In genomic region chr16:12819126-12820117, GRCh38 we compare ENCODE assay signal across 8 cellular contexts. TPM values are rescaled to one million over a fixed set of nuclear protein-coding genes. Genes with fewer than 3 reads are reported as not detected.
DNase-seq lines count a peak whose midpoint lies in the region; ATAC-seq and TF ChIP-seq lines count a peak whose summit lies in the region.

No MANE protein-coding gene starts in this region.

- H4K8ac ChIP-seq in IMR-90 (ENCODE audit: low read depth in 2 of 2, low read length in 2 of 2), result no peak overlapping the region

- no peak overlapping the region for H2AK9ac ChIP-seq in IMR-90 (replicated peaks; ENCODE audit: low read depth, low read length, poor library complexity)

- H3K9ac ChIP-seq in IMR-90 (ENCODE audit: low read depth, low read length) (no peak overlapping the region), smooth muscle cell (ENCODE audit: low read depth) (no peak overlapping the region)

- H2BK15ac ChIP-seq in IMR-90 (ENCODE audit: low read depth, low read length), result no peak overlapping the region

- H3K9me1 ChIP-seq in IMR-90 (ENCODE audit: insufficient read depth, low read length), result no peaks in the 10 kb centered on the region

- H3F3A ChIP-seq in smooth muscle cell (ENCODE audit: low read depth), result no peaks in the 10 kb centered on the region

- no peak overlapping the region for H4K91ac ChIP-seq in IMR-90 (ENCODE audit: insufficient read depth, low read depth, low read length)

- peak; percentile 81 for ATAC-seq in IMR-90 (ENCODE audit: low read depth)
- peak; percentile 32 for ATAC-seq in left ventricle myocardium superior
- no peak for ATAC-seq in HG03097 (IDR thresholded peaks at IDR 0.05; ENCODE audit: low FRiP score, unreplicated experiment)
- no peak for ATAC-seq in HG03039 (IDR thresholded peaks at IDR 0.05; ENCODE audit: unreplicated experiment)

- CTCF ChIA-PET in IMR-90 (lab: Yijun Ruan, JAX), result no interaction called here

- intact Hi-C loops in IMR-90 (cut with micrococcal nuclease) (loop anchor here (1.0 to 10.0 kb wide), 4 partner anchors 145 to 592 kb away; no protein-coding TSS in a partner anchor), left ventricle myocardium superior (cut with micrococcal nuclease) (loop anchor here (10.0 kb wide), 1 partner anchor 365 kb away; no protein-coding TSS in a partner anchor)

- H3K79me2 ChIP-seq in smooth muscle cell (ENCODE audit: low read depth), result no peaks in the 10 kb centered on the region

- DNase-seq in COLO829 (ENCODE audit: low spot score) (peak; percentile 83), IMR-90 (peak; percentile 36), SW480 (ENCODE audit: low spot score) (peak; percentile 11), left ventricle myocardium superior (peak; percentile 72), smooth muscle cell (lab: John Stamatoyannopoulos, UW; ENCODE audit: unreplicated experiment) (peak; percentile 31)
- DNase-seq in activated naive CD8-positive, alpha-beta T cell treated with anti-CD3 and anti-CD28 coated beads, Interleukin-2, amount 50 U/mL, for 16 hours (ENCODE audit: low read depth, low spot score), result peak; percentile 58

- no peak overlapping the region for H3K4ac ChIP-seq in IMR-90 (ENCODE audit: low read depth, low read length)

- peak; percentile 86 for TF ChIP-seq RAD21 in IMR-90 (IDR thresholded peaks at IDR 0.05; ENCODE audit: low read length)

- no peak overlapping the region for H2AFZ ChIP-seq in IMR-90 (replicated peaks; ENCODE audit: low read length, poor library complexity)
- H2AFZ ChIP-seq in smooth muscle cell (ENCODE audit: low read depth), result no peak overlapping the region

- no peak overlapping the region for H2BK20ac ChIP-seq in IMR-90 (ENCODE audit: low read depth, low read length)

- H2BK5ac ChIP-seq in IMR-90 (ENCODE audit: low read depth, low read length, poor library complexity, severe bottlenecking), result no peak overlapping the region

- POLR2A ChIA-PET in IMR-90 (lab: Charles Lee; ENCODE audit: unreplicated experiment), result no interaction called here

- no peak overlapping the region for H4K5ac ChIP-seq in IMR-90 (ENCODE audit: low read depth, low read length)

- H3K36me3 ChIP-seq in IMR-90 (ENCODE audit: control insufficient read depth, insufficient read depth, low read length) (no peaks in the 10 kb centered on the region), smooth muscle cell (ENCODE audit: low read depth) (no peaks in the 10 kb centered on the region)

- H4K20me1 ChIP-seq in IMR-90 (ENCODE audit: insufficient read depth, low read length) (no peaks in the 10 kb centered on the region), smooth muscle cell (ENCODE audit: low read depth) (no peaks in the 10 kb centered on the region)

- in situ Hi-C loops in IMR-90 (cut with MboI; ENCODE audit: low sequenced_read_pairs), result loop anchor here (10.0 kb wide), 2 partner anchors 365 to 725 kb away; no protein-coding TSS in a partner anchor

- H3K4me3 ChIP-seq in IMR-90 (ENCODE audit: insufficient read depth, low read depth, low read length) (no peak overlapping the region), smooth muscle cell (no peak overlapping the region)

- H3K56ac ChIP-seq in IMR-90 (ENCODE audit: extremely low read depth, insufficient read depth, low read length), result no peak overlapping the region

- no peak overlapping the region for H3K18ac ChIP-seq in IMR-90 (ENCODE audit: low read depth, low read length)

- no peak overlapping the region for H3K14ac ChIP-seq in IMR-90 (replicated peaks; ENCODE audit: low read depth, low read length)

- TF ChIP-seq CTCF in IMR-90 (conservative IDR thresholded peaks at IDR 0.05; ENCODE audit: low read depth, low read length), result peak; percentile 81
- TF ChIP-seq CTCF in smooth muscle cell (IDR thresholded peaks at IDR 0.05; ENCODE audit: borderline replicate concordance, insufficient read depth, poor library complexity, severe bottlenecking), result peak; percentile 90

- H3K4me1 ChIP-seq in IMR-90 (ENCODE audit: control insufficient read depth, insufficient read depth, low read length), result no peaks in the 10 kb centered on the region
- H3K4me1 ChIP-seq in smooth muscle cell (ENCODE audit: low read depth), result no peaks in the 10 kb centered on the region

- no peak overlapping the region for H3K4me2 ChIP-seq in IMR-90 (ENCODE audit: low read depth, low read length)
- no peak overlapping the region for H3K4me2 ChIP-seq in smooth muscle cell

- TF ChIP-seq POLR2A in IMR-90 (IDR thresholded peaks at IDR 0.05; ENCODE audit: low read depth, low read length), result no peak

- no peak overlapping the region for H3K23ac ChIP-seq in IMR-90 (ENCODE audit: low read depth, low read length)

- WGBS in IMR-90 (ENCODE audit: extremely low coverage in 2 of 2, insufficient read length in 1 of 2), 2 experiments, result 22% methylated on average over 1 of the region's 18 CpGs; no CpG with 5 or more reads in 1 of the 2 experiments
- WGBS in smooth muscle cell (ENCODE audit: low lambda C conversion rate), result 62% methylated on average over 18 of the region's 18 CpGs

- dilution Hi-C loops in IMR-90 (cut with HindIII; ENCODE audit: low sequenced_read_pairs, unreplicated experiment), result no loop called here

- H2BK120ac ChIP-seq in IMR-90 (ENCODE audit: low read depth, low read length), result no peak overlapping the region

- BruUV-seq in IMR-90 (replicated peaks; lab: Mats Ljungman, UMichigan), result no TSS peak

- H3K27ac ChIP-seq in IMR-90 (ENCODE audit: insufficient read depth, low read length) (no peak overlapping the region), smooth muscle cell (ENCODE audit: low read depth) (no peak overlapping the region)

- H3K9me3 ChIP-seq in IMR-90 (ENCODE audit: control insufficient read depth, insufficient read depth, low read length) (0 out of 2 replicates have a peak, but pooled peaks cover 1% of the 10 kb centered on the region), smooth muscle cell (replicated peaks; ENCODE audit: low read depth) (no peaks in the 10 kb centered on the region)

- H3K27me3 ChIP-seq in IMR-90 (ENCODE audit: control insufficient read depth, insufficient read depth, low read length), result no peaks in the 10 kb centered on the region
- H3K27me3 ChIP-seq in smooth muscle cell (ENCODE audit: low read depth), result no peaks in the 10 kb centered on the region

- no peaks in the 10 kb centered on the region for H3K79me1 ChIP-seq in IMR-90 (ENCODE audit: low read depth in 1 of 2, low read length in 2 of 2)

- H2AK5ac ChIP-seq in IMR-90 (ENCODE audit: low read depth, low read length), result no peak overlapping the region

TF ChIP-seq in IMR-90, 13 proteins besides CTCF, POLR2A, EP300 and RAD21:
- no peak for TF ChIP-seq RFX5 (IDR thresholded peaks at IDR 0.05; ENCODE audit: low read depth, low read length)
- TF ChIP-seq SMC3 (IDR thresholded peaks at IDR 0.05; ENCODE audit: low read depth, low read length), result peak; percentile 91

RNA-seq across cellular contexts. Expression of gene CPPED1, which starts 15.7 kb away (rescaled TPM):
- total RNA-seq in IMR-90 (2012; rRNA removed) (6.4 and 6.5 TPM in 2 replicates), left ventricle myocardium superior (15.1 TPM), smooth muscle cell (20.9 and 35.2 TPM in 2 replicates)
- polyA plus RNA-seq in IMR-90 (2012; rRNA removed) (4.3 and 5.1 TPM in 2 replicates), smooth muscle cell (17.2 and 17.7 TPM in 2 replicates)
- polyA plus RNA-seq in IMR-90 (2012; cell fraction: cytosol; rRNA removed), result 3.1 and 4.1 TPM in 2 replicates
- 1.9 and 2.9 TPM in 2 replicates for polyA plus RNA-seq in IMR-90 (2012; cell fraction: nucleus; rRNA removed; ENCODE audit: low replicate concordance)

Comparison
In these comparisons a context has a peak if more than half of its experiments do, and no peak if none do; other contexts are left out.
1. DNase-seq: peak in every context shown above with its lines; median percentile 83 in COLO829; 72 in left ventricle myocardium superior; 58 in activated naive CD8-positive, alpha-beta T cell treated with anti-CD3 and anti-CD28 coated beads, Interleukin-2, amount 50 U/mL, for 16 hours; 36 in IMR-90; 31 in smooth muscle cell; 11 in SW480.
2. ATAC-seq: peak in IMR-90 (single experiment) and left ventricle myocardium superior (single experiment); none in HG03097 (single experiment) and HG03039 (single experiment).